In genomic region chr16:67979955-67980678, GRCh38 we compare ENCODE assay signal across 18 cellular contexts. TPM values are rescaled to one million over a fixed set of nuclear protein-coding genes. Genes with fewer than 3 reads are reported as not detected.
A peak's percentile ranks its signal among the peaks of the same experiment; 100 is the strongest.
DNase-seq lines count a peak whose midpoint lies in the region; ATAC-seq, FAIRE-seq and TF ChIP-seq lines count a peak whose summit lies in the region.
"Had no signal": no experiment of that assay in that cellular context is flagged by ENCODE, and none has a peak within 500 bp of the region (broad histone marks: within the 10 kb centered on the region; RNA-seq: fewer than 3 reads in every experiment).

Gene DPEP3 (minus strand): TSS chr16:67980499. CDS start chr16:67980380, 119 bp downstream.

- DNase-seq in stimulated activated naive CD8-positive, alpha-beta T cell treated with anti-CD3 and anti-CD28 coated beads, Interleukin-15, Interleukin-2, amounts not matched to agents 100 U/mL and 50 U/mL, for 24 hours: peak; percentile 43
- DNase-seq in stimulated activated naive CD8-positive, alpha-beta T cell treated with anti-CD3 and anti-CD28 coated beads, Interleukin-15, amount 100 ng/mL, for 72 hours: no peak
- DNase-seq in bronchial epithelial cell (ENCODE audit: low read depth): no peak
- peak; percentile 72 for DNase-seq in iPS-NIHi7 (ENCODE audit: extremely low spot score)
- no peak for DNase-seq in AG08396 (ENCODE audit: low spot score)
- DNase-seq in NCI-H2171 treated with DMSO at 0.1 percent for 48 hours (lab: John Stamatoyannopoulos, UW): no peak
- DNase-seq: activated CD8-positive, alpha-beta memory T cell treated with anti-CD3 and anti-CD28 coated beads for 24 hours; activated gamma-delta T cell treated with Interleukin-2 at 50 U/mL for 16 hours; BE2C; MM.1S; NCI-H2171; NK-92 treated with Interleukin-12 subunit alpha and Interleukin-12 subunit beta, amount 100 ng/mL, for 24 hours; SHP77 treated with DMSO at 0.1 percent for 48 hours; transverse colon had no signal

- H3K4me1 Mint-ChIP-seq in stimulated activated naive CD8-positive, alpha-beta T cell treated with anti-CD3 and anti-CD28 coated beads, Interleukin-15, amount 100 ng/mL, for 72 hours: peaks cover 37% of the 10 kb centered on the region

- no peak within 1 kb of the TSS for H3K4me3 Mint-ChIP-seq in stimulated activated naive CD8-positive, alpha-beta T cell treated with anti-CD3 and anti-CD28 coated beads, Interleukin-15, amount 100 ng/mL, for 72 hours

- peaks cover 4% of the 10 kb centered on the region for H3K27me3 ChIP-seq in bronchial epithelial cell (ENCODE audit: control insufficient read depth, insufficient read depth, low read length)
- H3K27me3 ChIP-seq: BE2C, transverse colon had no signal

- no peaks in the 10 kb centered on the region for H3K9me3 Mint-ChIP-seq in stimulated activated naive CD8-positive, alpha-beta T cell treated with anti-CD3 and anti-CD28 coated beads, Interleukin-15, amount 100 ng/mL, for 72 hours

- H3K27me3 Mint-ChIP-seq in stimulated activated naive CD8-positive, alpha-beta T cell treated with anti-CD3 and anti-CD28 coated beads, Interleukin-15, amount 100 ng/mL, for 72 hours: no peaks in the 10 kb centered on the region

- no peak within 1 kb of the TSS for H3K27ac Mint-ChIP-seq in stimulated activated naive CD8-positive, alpha-beta T cell treated with anti-CD3 and anti-CD28 coated beads, Interleukin-15, amount 100 ng/mL, for 72 hours

- no peaks in the 10 kb centered on the region for H3K36me3 ChIP-seq in bronchial epithelial cell (ENCODE audit: control insufficient read depth, insufficient read depth, low read length)
- H3K36me3 ChIP-seq: BE2C, transverse colon had no signal

- H3K4me3 ChIP-seq in bronchial epithelial cell (ENCODE audit: low read depth, low read length): no peak within 1 kb of the TSS
- H3K4me3 ChIP-seq: transverse colon had no signal

- no peak for ATAC-seq in stimulated activated naive CD8-positive, alpha-beta T cell treated with anti-CD3 and anti-CD28 coated beads, Interleukin-15, Interleukin-2, amounts not matched to agents 100 U/mL and 50 U/mL, for 24 hours
- ATAC-seq in stimulated activated naive CD8-positive, alpha-beta T cell treated with anti-CD3 and anti-CD28 coated beads, Interleukin-15, amount 100 ng/mL, for 72 hours: no peak
- ATAC-seq in GM18861 (IDR thresholded peaks at IDR 0.05; ENCODE audit: unreplicated experiment) (no peak), GM19397 (IDR thresholded peaks at IDR 0.05; ENCODE audit: unreplicated experiment) (no peak)

- peak; percentile 7 for TF ChIP-seq CTCF in bronchial epithelial cell (IDR thresholded peaks at IDR 0.05; ENCODE audit: insufficient read depth, low read length, severe bottlenecking)

- FAIRE-seq in bronchial epithelial cell (lab: Jason Lieb, UNC): no peak
- FAIRE-seq: GM18507 had no signal

RNA-seq across cellular contexts. Expression of gene DPEP3, which starts in this region (rescaled TPM):
- not detected in 2 replicates for total RNA-seq in bronchial epithelial cell
- total RNA-seq: posterior vena cava, transverse colon had no signal

Comparison
In these comparisons a context has a peak if more than half of its experiments do, and no peak if none do; other contexts are left out.
1. DNase-seq: peak in stimulated activated naive CD8-positive, alpha-beta T cell treated with anti-CD3 and anti-CD28 coated beads, Interleukin-15, Interleukin-2, amounts not matched to agents 100 U/mL and 50 U/mL, for 24 hours (single experiment) and iPS-NIHi7 (single experiment); none in stimulated activated naive CD8-positive, alpha-beta T cell treated with anti-CD3 and anti-CD28 coated beads, Interleukin-15, amount 100 ng/mL, for 72 hours (0 of 2), bronchial epithelial cell (single experiment), AG08396 (single experiment) and NCI-H2171 treated with DMSO at 0.1 percent for 48 hours (single experiment).